In genomic region chr12:102479099-102479887, GRCh38 we compare ENCODE assay signal across 8 cellular contexts. TPM values are rescaled to one million over a fixed set of nuclear protein-coding genes. Genes with fewer than 3 reads are reported as not detected.
A peak's percentile ranks its signal among the peaks of the same experiment; 100 is the strongest.
DNase-seq lines count a peak whose midpoint lies in the region; ATAC-seq and TF ChIP-seq lines count a peak whose summit lies in the region.

No MANE protein-coding gene starts in this region.

- H3K36me3 ChIP-seq in GM06990 (ENCODE audit: control insufficient read depth, insufficient read depth, low read length) (no peaks in the 10 kb centered on the region), skeletal muscle tissue (ENCODE audit: control insufficient read depth in 3 of 3, insufficient read depth in 3 of 3, low read length in 3 of 3) (no peaks in the 10 kb centered on the region)

- no peak for TF ChIP-seq CTCF in GM06990 (IDR thresholded peaks at IDR 0.05; ENCODE audit: insufficient read depth, low read length, poor library complexity, severe bottlenecking)

- H3K4me3 ChIP-seq in GM06990 (replicated peaks; ENCODE audit: low read depth, low read length): no peak overlapping the region
- peak overlapping the region; percentile 61 to 79 (median 69) for H3K4me3 ChIP-seq in skeletal muscle tissue (ENCODE audit: low read length in 3 of 3)

- H3K9me3 ChIP-seq in skeletal muscle tissue (ENCODE audit: control insufficient read depth in 3 of 3, low read length in 3 of 3): no peaks in the 10 kb centered on the region

- DNase-seq in GM06990 (ENCODE audit: extremely low read depth, insufficient read length) (peak; percentile 45), NCI-H128 (lab: John Stamatoyannopoulos, UW; ENCODE audit: unreplicated experiment) (no peak)
- no peak for DNase-seq in stimulated activated CD4-positive, alpha-beta T cell treated with anti-CD3 and anti-CD28 coated beads, Interleukin-1b, Interleukin-23, amount 100 ng/mL, for 48 hours
- no peak for DNase-seq in stimulated activated CD4-positive, alpha-beta T cell treated with anti-CD3 and anti-CD28 coated beads, Interleukin-12 subunit alpha, Interleukin-12 subunit beta, amount 100 ng/mL, for 4 hours

- peak overlapping the region; percentile 24 to 76 (median 74) for H3K9ac ChIP-seq in skeletal muscle tissue (ENCODE audit: low read depth in 1 of 3, low read length in 3 of 3)

- ATAC-seq in GM21447 (IDR thresholded peaks at IDR 0.05; ENCODE audit: unreplicated experiment): peak; percentile 31
- ATAC-seq in HG03571 (IDR thresholded peaks at IDR 0.05; ENCODE audit: unreplicated experiment): peak; percentile 27
- ATAC-seq in esophagus mucosa: peak; percentile 7

- H3K27ac ChIP-seq in skeletal muscle tissue (ENCODE audit: low read depth, low read length): peak overlapping the region; percentile 5

- peaks cover 16 to 23% (median 21%) of the 10 kb centered on the region in 3 donors for H3K4me1 ChIP-seq in skeletal muscle tissue (ENCODE audit: control insufficient read depth in 3 of 3, insufficient read depth in 3 of 3, low read length in 3 of 3)

- no peaks in the 10 kb centered on the region for H3K27me3 ChIP-seq in GM06990 (replicated peaks; ENCODE audit: control insufficient read depth, insufficient read depth, low read length)
- no peaks in the 10 kb centered on the region for H3K27me3 ChIP-seq in skeletal muscle tissue (ENCODE audit: control insufficient read depth in 3 of 3, insufficient read depth in 3 of 3, low read length in 3 of 3)

RNA-seq across cellular contexts. Expression of gene IGF1, which starts 1.1 kb away (rescaled TPM):
- 1.5 TPM for total RNA-seq in esophagus mucosa
- 12.5 TPM for total RNA-seq in skeletal muscle tissue
